Comparison of ENCODE assay signal across 9 cellular contexts in genomic region chr11:46296520-46297448, GRCh38. TPM values are rescaled to one million over a fixed set of nuclear protein-coding genes. Genes with fewer than 3 reads are reported as not detected.
A peak's percentile ranks its signal among the peaks of the same experiment; 100 is the strongest.
DNase-seq lines count a peak whose midpoint lies in the region; ATAC-seq, FAIRE-seq and TF ChIP-seq lines count a peak whose summit lies in the region.
"Had no signal": no experiment of that assay in that cellular context is flagged by ENCODE, and none has a peak within 500 bp of the region (broad histone marks: within the 10 kb centered on the region; RNA-seq: fewer than 3 reads in every experiment).

No MANE protein-coding gene starts in this region.

- H3K36me3 ChIP-seq in brain microvascular endothelial cell (replicated peaks), result peaks cover 19% of the 10 kb centered on the region
- no peaks in the 10 kb centered on the region for H3K36me3 ChIP-seq in HepG2 (replicated peaks in 1 of 2; ENCODE audit: control insufficient read depth in 1 of 2, insufficient read depth in 2 of 2, low read length in 2 of 2)

- no peak overlapping the region for H2AFZ ChIP-seq in HepG2 (ENCODE audit: low read length)

- peaks cover 32 to 43% (median 33%) of the 10 kb centered on the region in 3 donors for H3K27me3 Mint-ChIP-seq in CD14-positive monocyte (ENCODE audit: low read depth in 3 of 3)

- intact Hi-C loops in CD14-positive monocyte (cut with micrococcal nuclease) (no loop called here), HepG2 (cut with micrococcal nuclease; ENCODE audit: unreplicated experiment) (no loop called here)

- DNase-seq in CD14-positive monocyte (ENCODE audit: low spot score) (no peak), brain microvascular endothelial cell (peak; percentile 98), HepG2 (ENCODE audit: low spot score) (no peak), NCI-H1930 (lab: John Stamatoyannopoulos, UW) (no peak), foreskin melanocyte (no peak)
- no peak for DNase-seq in activated CD4-positive, alpha-beta T cell treated with anti-CD3 and anti-CD28 coated beads for 4 hours

- POLR2A ChIA-PET in HepG2 (lab: Yijun Ruan, JAX), result no interaction called here

- peak; percentile 38 for TF ChIP-seq CTCF in CD14-positive monocyte (IDR thresholded peaks at IDR 0.05)
- TF ChIP-seq CTCF in brain microvascular endothelial cell (IDR thresholded peaks at IDR 0.05; ENCODE audit: low read depth, low read length, missing control alignments), result peak; percentile 97
- peak; percentile 54 for TF ChIP-seq CTCF in HepG2 (CRISPR knock-in tag; IDR thresholded peaks at IDR 0.05)

- BruUV-seq in HepG2 (replicated peaks; lab: Mats Ljungman, UMichigan), result no TSS peak

- H3K4me3 Mint-ChIP-seq in CD14-positive monocyte, result peak overlapping the region in 1 of 2 donors; percentile 92

- H3K9me3 Mint-ChIP-seq in CD14-positive monocyte, result peaks cover 0 to 2% (median 0%) of the 10 kb centered on the region in 7 donors

- H3K9me3 ChIP-seq in HepG2 (ENCODE audit: low read length), result no peaks in the 10 kb centered on the region

- peak; percentile 63 for ATAC-seq in HepG2
- ATAC-seq in GM18867 (IDR thresholded peaks at IDR 0.05; ENCODE audit: unreplicated experiment), result no peak

- H3K27ac ChIP-seq in brain microvascular endothelial cell (peak overlapping the region; percentile 93), HepG2 (ENCODE audit: extremely low read length, insufficient read depth, low read length) (no peak overlapping the region)

- TF ChIP-seq POLR2A in HepG2 (IDR thresholded peaks at IDR 0.05; ENCODE audit: insufficient read depth in 1 of 2, low read depth in 2 of 2, low read length in 2 of 2), result no peak

- no peak for FAIRE-seq in HepG2 (lab: Jason Lieb, UNC)
- FAIRE-seq: islet of Langerhans had no signal

- in situ Hi-C loops in brain microvascular endothelial cell (cut with HindIII; ENCODE audit: low pct_ligation_motif_present, low sequenced_read_pairs), result no loop called here
- in situ Hi-C loops in HepG2 (cut with HindIII; ENCODE audit: extremely low pct_ligation_motif_present, low pct_unique_long_range_greater_than_20kb), result loop anchor here (5.0 kb wide), 1 partner anchor 44 kb away; no protein-coding TSS in a partner anchor

- H3K9ac ChIP-seq in HepG2 (ENCODE audit: insufficient read depth, low read depth, low read length), result no peak overlapping the region

- TF ChIP-seq RAD21 in Ishikawa (IDR thresholded peaks at IDR 0.05; ENCODE audit: low read depth) (no peak), HepG2 (CRISPR knock-in tag; IDR thresholded peaks at IDR 0.05) (no peak)

- no peak overlapping the region for H3K27ac Mint-ChIP-seq in CD14-positive monocyte

- no peak for TF ChIP-seq EP300 in Ishikawa (IDR thresholded peaks at IDR 0.05; ENCODE audit: borderline replicate concordance)
- no peak for TF ChIP-seq EP300 in HepG2 (IDR thresholded peaks at IDR 0.05; ENCODE audit: low read depth in 2 of 2, low read length in 2 of 2)
- no peak for TF ChIP-seq EP300 in HepG2 (CRISPR knock-in tag; IDR thresholded peaks at IDR 0.05; ENCODE audit: borderline replicate concordance)

- no peak overlapping the region for H3K4me2 ChIP-seq in HepG2 (ENCODE audit: low read depth, low read length)

- no peaks in the 10 kb centered on the region for H4K20me1 ChIP-seq in HepG2 (ENCODE audit: insufficient read depth, low read length)

- WGBS in HepG2 (ENCODE audit: low lambda C conversion rate), result 27% methylated on average over 3 of the region's 26 CpGs

- H3K36me3 Mint-ChIP-seq in CD14-positive monocyte, result peaks cover 0 to 11% of the 10 kb centered on the region in 2 donors

- peaks cover 27% of the 10 kb centered on the region for H3K4me1 ChIP-seq in HepG2 (ENCODE audit: insufficient read depth, low read length)

- H3K4me3 ChIP-seq in brain microvascular endothelial cell (ENCODE audit: low read depth, low read length) (no peak overlapping the region), HepG2 (replicated peaks in 1 of 3; ENCODE audit: insufficient read depth in 1 of 3, low read depth in 2 of 3, low read length in 3 of 3) (no peak overlapping the region; a peak in 1 of 6 replicates)

- H3K4me1 Mint-ChIP-seq in CD14-positive monocyte, result peaks cover 33% of the 10 kb centered on the region

- H3K27me3 ChIP-seq in brain microvascular endothelial cell (replicated peaks), result no peaks in the 10 kb centered on the region
- peaks cover 20 to 60% of the 10 kb centered on the region in 2 experiments; a peak in 4 of 5 replicates for H3K27me3 ChIP-seq in HepG2 (ENCODE audit: control insufficient read depth in 1 of 2, insufficient read depth in 2 of 2, low read length in 2 of 2)

- no peaks in the 10 kb centered on the region for H3K79me2 ChIP-seq in HepG2 (ENCODE audit: insufficient read depth, low read length)

- CTCF ChIA-PET in HepG2 (lab: Yijun Ruan, JAX; ENCODE audit: low intra/inter-chr PET ratio, low total read pairs), result interaction anchor here (1.1 to 1.5 kb wide), 2 partner anchors 49 to 57 kb away, joined by 4 to 5 read pairs; no protein-coding TSS in a partner anchor

TF ChIP-seq in Ishikawa, 13 proteins besides CTCF, POLR2A, EP300 and RAD21:
- peak; percentile 69 for TF ChIP-seq NFIC (IDR thresholded peaks at IDR 0.05)
- no peak for TF ChIP-seq YY1 (IDR thresholded peaks at IDR 0.05; ENCODE audit: low read depth)

TF ChIP-seq in HepG2, 621 proteins besides CTCF, POLR2A, EP300 and RAD21:
- peak; percentile 40; the same call in 1 of the 2 replicates for TF ChIP-seq ATF3 (CRISPR knock-in tag; IDR thresholded peaks at IDR 0.05)
- peak; percentile 35 for TF ChIP-seq STAG1 (CRISPR knock-in tag; IDR thresholded peaks at IDR 0.05)
- TF ChIP-seq BRCA1 (CRISPR knock-in tag; IDR thresholded peaks at IDR 0.05), result no peak
- peak; percentile 48; the same call in 1 of the 2 replicates for TF ChIP-seq FOSL2 (CRISPR knock-in tag; IDR thresholded peaks at IDR 0.05)

RNA-seq across cellular contexts. Expression of gene CREB3L1, which starts 19.3 kb away (rescaled TPM):
- polyA plus RNA-seq in CD14-positive monocyte (not detected), HepG2 (2011; rRNA removed) (not detected in 2 replicates)
- not detected in 2 replicates for total RNA-seq in HepG2 (2016; rRNA removed; fragmentation: Illumina TruSeq; extraction: Trizol)
- not detected in 2 replicates for total RNA-seq in HepG2 (2016; cell fraction: cytosol; rRNA removed; fragmentation: Illumina TruSeq; extraction: Trizol; ENCODE audit: low read depth)
- total RNA-seq in HepG2 (2016; cell fraction: insoluble cytoplasmic fraction; rRNA removed; fragmentation: Illumina TruSeq; extraction: Trizol), result not detected in 2 replicates
- total RNA-seq in HepG2 (2016; cell fraction: membrane; rRNA removed; fragmentation: Illumina TruSeq; extraction: Trizol), result not detected in 2 replicates
- total RNA-seq in HepG2 (2016; cell fraction: nucleus; rRNA removed; fragmentation: Illumina TruSeq; extraction: Trizol), result not detected in 2 replicates
- polyA plus RNA-seq in HepG2 (2011; cell fraction: cytosol; rRNA removed), result not detected in 2 replicates
- polyA plus RNA-seq in HepG2 (2011; cell fraction: nucleus; rRNA removed), result not detected in 2 replicates
- 0.04 TPM in 1 of 2 replicates, not detected in the other for polyA plus RNA-seq in HepG2 (2012)
- not detected in 2 replicates for polyA plus RNA-seq in HepG2 (2016; cell fraction: cytosol; fragmentation: Illumina TruSeq; extraction: Trizol; ENCODE audit: low read depth)
- not detected in 2 replicates for polyA plus RNA-seq in HepG2 (2016; cell fraction: insoluble cytoplasmic fraction; fragmentation: Illumina TruSeq; extraction: Trizol; ENCODE audit: low read depth)
- polyA plus RNA-seq in HepG2 (2016; cell fraction: membrane; fragmentation: Illumina TruSeq; extraction: Trizol; ENCODE audit: low read depth), result 0.13 TPM in 1 of 2 replicates, not detected in the other
- not detected in 2 replicates for polyA plus RNA-seq in HepG2 (2016; cell fraction: nucleus; fragmentation: Illumina TruSeq; extraction: Trizol; ENCODE audit: insufficient read depth, low read depth)
- polyA minus RNA-seq in HepG2 (2011; rRNA and poly(A)+ RNA removed; ENCODE audit: low replicate concordance), result 0.12 and 1.6 TPM in 2 replicates
- not detected in 2 replicates for polyA minus RNA-seq in HepG2 (2011; cell fraction: cytosol; rRNA and poly(A)+ RNA removed)
- not detected in 2 replicates for polyA minus RNA-seq in HepG2 (2011; cell fraction: nucleus; rRNA and poly(A)+ RNA removed)

RNA-seq across cellular contexts. Expression of gene DGKZ, which starts 50.5 kb away (rescaled TPM):
- polyA plus RNA-seq in CD14-positive monocyte, result 10 to 100 TPM; 30.4 to 33.4 TPM
- 14.6 and 20.7 TPM in 2 replicates for total RNA-seq in HepG2 (2016; rRNA removed; fragmentation: Illumina TruSeq; extraction: Trizol)
- 11.9 and 13.2 TPM in 2 replicates for total RNA-seq in HepG2 (2016; cell fraction: cytosol; rRNA removed; fragmentation: Illumina TruSeq; extraction: Trizol; ENCODE audit: low read depth)
- total RNA-seq in HepG2 (2016; cell fraction: insoluble cytoplasmic fraction; rRNA removed; fragmentation: Illumina TruSeq; extraction: Trizol), result 11.6 and 19.8 TPM in 2 replicates
- total RNA-seq in HepG2 (2016; cell fraction: membrane; rRNA removed; fragmentation: Illumina TruSeq; extraction: Trizol), result 26.9 and 29.6 TPM in 2 replicates
- total RNA-seq in HepG2 (2016; cell fraction: nucleus; rRNA removed; fragmentation: Illumina TruSeq; extraction: Trizol), result 18.5 and 22.1 TPM in 2 replicates
- polyA plus RNA-seq in HepG2 (2011; rRNA removed), result 15.8 and 17.6 TPM in 2 replicates
- 8.8 and 15.2 TPM in 2 replicates for polyA plus RNA-seq in HepG2 (2011; cell fraction: cytosol; rRNA removed)
- polyA plus RNA-seq in HepG2 (2011; cell fraction: nucleus; rRNA removed), result 108 and 162 TPM in 2 replicates
- 11.6 and 19.4 TPM in 2 replicates for polyA plus RNA-seq in HepG2 (2012)
- polyA plus RNA-seq in HepG2 (2016; cell fraction: cytosol; fragmentation: Illumina TruSeq; extraction: Trizol; ENCODE audit: low read depth), result 18.6 and 18.8 TPM in 2 replicates
- 21.9 and 30.3 TPM in 2 replicates for polyA plus RNA-seq in HepG2 (2016; cell fraction: insoluble cytoplasmic fraction; fragmentation: Illumina TruSeq; extraction: Trizol; ENCODE audit: low read depth)
- polyA plus RNA-seq in HepG2 (2016; cell fraction: membrane; fragmentation: Illumina TruSeq; extraction: Trizol; ENCODE audit: low read depth), result 44.5 and 49.9 TPM in 2 replicates
- polyA plus RNA-seq in HepG2 (2016; cell fraction: nucleus; fragmentation: Illumina TruSeq; extraction: Trizol; ENCODE audit: insufficient read depth, low read depth), result 65.9 and 71.9 TPM in 2 replicates
- polyA minus RNA-seq in HepG2 (2011; rRNA and poly(A)+ RNA removed; ENCODE audit: low replicate concordance), result 43.2 and 71.9 TPM in 2 replicates
- 12.3 and 14.8 TPM in 2 replicates for polyA minus RNA-seq in HepG2 (2011; cell fraction: cytosol; rRNA and poly(A)+ RNA removed)
- polyA minus RNA-seq in HepG2 (2011; cell fraction: nucleus; rRNA and poly(A)+ RNA removed), result 15.9 and 16.9 TPM in 2 replicates

Comparison
In these comparisons a context has a peak if more than half of its experiments do, and no peak if none do; other contexts are left out.
1. CTCF ChIP-seq: peak in every context shown above with its lines; median percentile 97 in brain microvascular endothelial cell; 54 in HepG2; 38 in CD14-positive monocyte.